ENCODE assay signal across 8 cellular contexts in genomic region chr6:89597988-89598387, GRCh38. TPM values are rescaled to one million over a fixed set of nuclear protein-coding genes. Genes with fewer than 3 reads are reported as not detected.
DNase-seq lines count a peak whose midpoint lies in the region; ATAC-seq and TF ChIP-seq lines count a peak whose summit lies in the region.

No MANE protein-coding gene starts in this region.

- peaks cover 0 to 23% (median 3%) of the 10 kb centered on the region in 9 donors for H3K4me1 ChIP-seq in heart right ventricle
- H3K4me1 ChIP-seq in right atrium auricular region, result peaks cover 0 to 5% of the 10 kb centered on the region in 2 donors
- peaks cover 3% of the 10 kb centered on the region for H3K4me1 ChIP-seq in testis

- no peak for TF ChIP-seq POLR2A in testis (IDR thresholded peaks at IDR 0.05)

- intact Hi-C loops in heart right ventricle (cut with DNase I) (loop anchor here in 2 of 10 donors (5.0 to 10.0 kb wide), 2 partner anchors 63 to 166 kb away; partner anchors contain the start of gene ANKRD6 (in 1 of the 2)), testis (cut with DNase I; ENCODE audit: low total_unique reads) (no loop called here)

- no peak overlapping the region for H3K4me3 ChIP-seq in heart right ventricle
- no peak overlapping the region for H3K4me3 ChIP-seq in right atrium auricular region
- no peak overlapping the region for H3K4me3 ChIP-seq in retinal pigment epithelial cell (ENCODE audit: low read length)
- H3K4me3 ChIP-seq in testis, result no peak overlapping the region

- no peaks in the 10 kb centered on the region for H3K9me3 ChIP-seq in heart right ventricle
- no peaks in the 10 kb centered on the region for H3K9me3 ChIP-seq in right atrium auricular region
- H3K9me3 ChIP-seq in testis, result no peaks in the 10 kb centered on the region

- 50 to 55% methylated on average over 3 of the region's 3 CpGs for WGBS in heart right ventricle, 2 donors
- 39 to 47% methylated on average over 3 of the region's 3 CpGs for WGBS in testis, 2 donors

- no peaks in the 10 kb centered on the region for H3K27me3 ChIP-seq in heart right ventricle
- no peaks in the 10 kb centered on the region for H3K27me3 ChIP-seq in right atrium auricular region
- H3K27me3 ChIP-seq in testis, result no peaks in the 10 kb centered on the region

- ATAC-seq in heart right ventricle (peak in 2 of 8 donors; percentile 22 to 48), GM19328 (IDR thresholded peaks at IDR 0.05; ENCODE audit: unreplicated experiment) (no peak)

- TF ChIP-seq CTCF in heart right ventricle (IDR thresholded peaks at IDR 0.05) (peak in 5 of 9 donors; percentile 11 to 47 (median 37)), right atrium auricular region (IDR thresholded peaks at IDR 0.05) (no peak), retinal pigment epithelial cell (conservative IDR thresholded peaks at IDR 0.05; ENCODE audit: low read depth, low read length) (peak; percentile 50), testis (IDR thresholded peaks at IDR 0.05) (peak in 1 of 3 experiments; percentile 10)

- H3K27ac ChIP-seq in heart right ventricle (no peak overlapping the region), right atrium auricular region (no peak overlapping the region), testis (no peak overlapping the region)

- DNase-seq in heart right ventricle (no peak), right atrium auricular region (ENCODE audit: low spot score) (no peak), NCI-H460 (ENCODE audit: extremely low read depth, low read depth) (peak; percentile 16), dermis blood vessel endothelial cell (peak; percentile 14), retinal pigment epithelial cell (ENCODE audit: low read depth) (peak; percentile 61), mesenteric fat pad (ENCODE audit: low spot score) (no peak), testis (no peak)

- peaks cover 0 to 3% (median 0%) of the 10 kb centered on the region in 9 donors for H3K36me3 ChIP-seq in heart right ventricle
- H3K36me3 ChIP-seq in right atrium auricular region, result no peaks in the 10 kb centered on the region
- no peaks in the 10 kb centered on the region for H3K36me3 ChIP-seq in testis (ENCODE audit: low read depth, missing control alignments)

RNA-seq across cellular contexts. Expression of gene LYRM2, which starts 40.6 kb away (rescaled TPM):
- total RNA-seq in heart right ventricle (10 to 100 TPM; 36.2 to 58.2 (median 46.9) TPM), right atrium auricular region (10 to 100 TPM; 18.9 to 34.7 TPM), dermis blood vessel endothelial cell (16.0 and 20.6 TPM in 2 replicates), mesenteric fat pad (25.9 TPM), testis (10 to 100 TPM; 18.6 to 24.8 TPM)
- polyA plus RNA-seq in heart right ventricle (10 to 100 TPM; 10.9 to 16.4 TPM), testis (ENCODE audit: insufficient read depth, low read depth, low replicate concordance) (32.5 TPM)
- total RNA-seq in NCI-H460 (2014; rRNA removed; shearing (Covaris generic)), result 20.1 and 21.0 TPM in 2 replicates
- polyA plus RNA-seq in NCI-H460 (2014; cell fraction: nucleus; rRNA removed), result 7.1 and 19.4 TPM in 2 replicates

Comparison
In these comparisons a context has a peak if more than half of its experiments do, and no peak if none do; other contexts are left out.
1. CTCF ChIP-seq: peak in heart right ventricle (5 of 9) and retinal pigment epithelial cell (single experiment); none in right atrium auricular region (0 of 2).
2. DNase-seq: peak in NCI-H460 (single experiment), dermis blood vessel endothelial cell (single experiment) and retinal pigment epithelial cell (single experiment); none in heart right ventricle (0 of 2), right atrium auricular region (single experiment), mesenteric fat pad (single experiment) and testis (single experiment).